In genomic region chr11:38788591-38788990, GRCh38 we compare ENCODE assay signal across 28 cellular contexts.
"Had no signal": no experiment of that assay in that cellular context is flagged by ENCODE, and none has a peak within 500 bp of the region (broad histone marks: within the 10 kb centered on the region; RNA-seq: fewer than 3 reads in every experiment).

No MANE protein-coding gene starts in this region.

- H3K36me3 Mint-ChIP-seq: activated naive CD4-positive, alpha-beta T cell treated with anti-CD3 and anti-CD28 coated beads, Interleukin-2, amount 50 U/mL, for 24 hours; IgD-negative memory B cell had no signal

- H3K27me3 ChIP-seq: brain microvascular endothelial cell, MG63, Peyer's patch, SJCRH30 had no signal

- H3K4me1 Mint-ChIP-seq: activated CD4-positive, alpha-beta T cell treated with anti-CD3 and anti-CD28 coated beads for 36 hours; activated naive CD4-positive, alpha-beta T cell treated with anti-CD3 and anti-CD28 coated beads, Interleukin-2, amount 50 U/mL, for 24 hours; IgD-negative memory B cell had no signal

- H3K27ac ChIP-seq: brain microvascular endothelial cell, Peyer's patch, RWPE1, SJCRH30, WERI-Rb-1 had no signal

- ATAC-seq: activated CD4-positive, alpha-beta T cell treated with anti-CD3 and anti-CD28 coated beads for 36 hours; activated CD8-positive, alpha-beta T cell treated with anti-CD3 and anti-CD28 coated beads for 36 hours had no signal

- H3K9me3 ChIP-seq: Peyer's patch, SJCRH30, SK-N-SH had no signal

- H3K4me3 Mint-ChIP-seq: activated CD4-positive, alpha-beta T cell treated with anti-CD3 and anti-CD28 coated beads for 36 hours; activated CD8-positive, alpha-beta T cell treated with anti-CD3 and anti-CD28 coated beads for 36 hours; activated naive CD4-positive, alpha-beta T cell treated with anti-CD3 and anti-CD28 coated beads, Interleukin-2, amount 50 U/mL, for 24 hours; activated T-cell treated with anti-CD3 and anti-CD28 coated beads, Interleukin-2, amount 50 U/mL, for 24 hours; activated T-helper 1 cell treated with anti-CD3 and anti-CD28 coated beads, Interleukin-12 subunit alpha, Interleukin-12 subunit beta, Interleukin-2, Interleukin-4 antibody, amounts not matched to agents 30 ng/mL and 10 ng/mL and 1 ng/mL, durations not matched to agents 14 hours and 24 hours and 36 hours; IgD-negative memory B cell had no signal

- DNase-seq: activated CD4-positive, alpha-beta T cell treated with anti-CD3 and anti-CD28 coated beads for 36 hours; activated CD8-positive, alpha-beta T cell treated with anti-CD3 and anti-CD28 coated beads for 36 hours; activated effector memory CD4-positive, alpha-beta T cell treated with Interleukin-2 at 50 U/mL for 16 hours; activated naive CD4-positive, alpha-beta T cell; activated T-cell treated with anti-CD3 and anti-CD28 coated beads, Interleukin-2, amount 50 U/mL, for 24 hours; aorta; brain microvascular endothelial cell; KG1; MG63; MV-4-11; NCI-H1092 treated with DMSO at 0.1 percent for 48 hours; NCI-H1417 treated with DMSO at 0.1 percent for 48 hours; NCI-H1694; NCI-H2029; NCI-H2107; NCI-H2171 treated with DMSO at 0.1 percent for 48 hours; NCI-H345; NCI-H510A treated with DMSO at 0.1 percent for 48 hours; Peyer's patch; Right ventricle myocardium superior; SJCRH30; SK-N-SH; T-helper 1 cell; WERI-Rb-1 had no signal

- H3K27ac Mint-ChIP-seq: activated CD4-positive, alpha-beta T cell treated with anti-CD3 and anti-CD28 coated beads for 36 hours; activated CD8-positive, alpha-beta T cell treated with anti-CD3 and anti-CD28 coated beads for 36 hours; activated naive CD4-positive, alpha-beta T cell treated with anti-CD3 and anti-CD28 coated beads, Interleukin-2, amount 50 U/mL, for 24 hours; activated T-cell treated with anti-CD3 and anti-CD28 coated beads, Interleukin-2, amount 50 U/mL, for 24 hours; activated T-helper 1 cell treated with anti-CD3 and anti-CD28 coated beads, Interleukin-12 subunit alpha, Interleukin-12 subunit beta, Interleukin-2, Interleukin-4 antibody, amounts not matched to agents 30 ng/mL and 10 ng/mL and 1 ng/mL, durations not matched to agents 14 hours and 24 hours and 36 hours; IgD-negative memory B cell had no signal

- H3K4me1 ChIP-seq: Peyer's patch, SJCRH30 had no signal

- H3K36me3 ChIP-seq: brain microvascular endothelial cell, MG63, Peyer's patch, SJCRH30, WERI-Rb-1 had no signal

- H3K27me3 Mint-ChIP-seq: activated CD4-positive, alpha-beta T cell treated with anti-CD3 and anti-CD28 coated beads for 36 hours; activated CD8-positive, alpha-beta T cell treated with anti-CD3 and anti-CD28 coated beads for 36 hours; activated naive CD4-positive, alpha-beta T cell treated with anti-CD3 and anti-CD28 coated beads, Interleukin-2, amount 50 U/mL, for 24 hours; activated T-cell treated with anti-CD3 and anti-CD28 coated beads, Interleukin-2, amount 50 U/mL, for 24 hours; IgD-negative memory B cell had no signal

- H3K4me3 ChIP-seq: MG63, Peyer's patch, SJCRH30 had no signal
